ENCODE assay signal across 8 cellular contexts in the genomic region with DNA sequence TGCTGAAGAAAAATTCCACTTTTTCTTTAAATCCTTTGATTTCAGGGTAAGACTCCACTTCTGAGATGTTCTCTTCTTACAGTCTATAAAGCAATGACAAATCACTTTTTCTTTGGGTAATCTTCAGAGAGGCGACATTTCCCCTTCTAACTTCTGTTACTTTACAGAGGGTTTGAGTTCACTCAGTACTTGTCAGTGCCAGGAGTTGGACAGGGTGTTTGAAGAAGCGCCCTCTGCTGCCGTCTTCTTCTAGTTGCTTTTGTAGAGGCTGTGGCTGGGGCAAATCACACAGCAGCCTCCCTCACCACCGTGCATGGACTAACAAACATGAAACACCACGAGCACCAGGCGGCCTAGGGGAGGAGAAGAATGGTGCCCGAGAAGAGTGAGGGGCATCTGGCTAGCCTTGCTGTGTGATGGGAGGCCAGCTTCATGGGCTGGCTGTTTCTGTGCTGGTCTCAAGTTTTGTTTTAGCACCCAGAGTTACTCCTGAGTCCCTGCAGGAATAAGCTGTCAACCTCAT. TPM values are rescaled to one million over a fixed set of nuclear protein-coding genes. Genes with fewer than 3 reads are reported as not detected.
DNase-seq lines count a peak whose midpoint lies in the region; ATAC-seq and TF ChIP-seq lines count a peak whose summit lies in the region.

A gene with protein sequence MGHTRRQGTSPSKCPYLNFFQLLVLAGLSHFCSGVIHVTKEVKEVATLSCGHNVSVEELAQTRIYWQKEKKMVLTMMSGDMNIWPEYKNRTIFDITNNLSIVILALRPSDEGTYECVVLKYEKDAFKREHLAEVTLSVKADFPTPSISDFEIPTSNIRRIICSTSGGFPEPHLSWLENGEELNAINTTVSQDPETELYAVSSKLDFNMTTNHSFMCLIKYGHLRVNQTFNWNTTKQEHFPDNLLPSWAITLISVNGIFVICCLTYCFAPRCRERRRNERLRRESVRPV (minus strand): TSS at position 174 of the 523 bp plus-strand sequence. CDS start 1,886 bp downstream, outside the sequence.

- H3K27me3 Mint-ChIP-seq in CD14-positive monocyte (ENCODE audit: low read depth in 3 of 3), result peaks cover 0 to 2% (median 0%) of the 10 kb centered on the region in 3 donors

- H3K4me3 Mint-ChIP-seq in CD14-positive monocyte, result peak within 1 kb of the TSS; percentile 20 to 73

- ATAC-seq in GM18870 (IDR thresholded peaks at IDR 0.05; ENCODE audit: unreplicated experiment), result peak; percentile 37
- peak; percentile 59 for ATAC-seq in HG03025 (IDR thresholded peaks at IDR 0.05; ENCODE audit: low FRiP score, unreplicated experiment)

- peak; percentile 77 for DNase-seq in CD14-positive monocyte (ENCODE audit: low spot score)
- peak; percentile 44 for DNase-seq in NCI-H82 treated with DMSO at 0.1 percent for 48 hours (lab: John Stamatoyannopoulos, UW; ENCODE audit: unreplicated experiment)
- peak; percentile 75 for DNase-seq in activated CD8-positive, alpha-beta memory T cell treated with anti-CD3 and anti-CD28 coated beads for 24 hours
- DNase-seq in fibroblast of pulmonary artery (ENCODE audit: low read depth), result peak; percentile 65
- peak; percentile 58 for DNase-seq in renal cortical epithelial cell (ENCODE audit: low read depth)
- no peak for DNase-seq in NCI-H187 (lab: John Stamatoyannopoulos, UW)

- peaks cover 0 to 2% of the 10 kb centered on the region in 2 donors for H3K36me3 Mint-ChIP-seq in CD14-positive monocyte

- H3K27ac Mint-ChIP-seq in CD14-positive monocyte, result peak within 1 kb of the TSS; percentile 85 to 95 (median 90)

- no peaks in the 10 kb centered on the region for H3K9me3 Mint-ChIP-seq in CD14-positive monocyte

- peaks cover 56% of the 10 kb centered on the region for H3K4me1 Mint-ChIP-seq in CD14-positive monocyte

- no peak within 1 kb of the TSS for H3K4me3 ChIP-seq in fibroblast of pulmonary artery (replicated peaks; ENCODE audit: low read depth, low read length)

- intact Hi-C loops in CD14-positive monocyte (cut with micrococcal nuclease), result no loop called here

- TF ChIP-seq CTCF in CD14-positive monocyte (IDR thresholded peaks at IDR 0.05) (peak; percentile 66), fibroblast of pulmonary artery (IDR thresholded peaks at IDR 0.05; ENCODE audit: low read length, missing control alignments) (peak; percentile 56)

RNA-seq across cellular contexts. Expression of the gene that starts here (rescaled TPM):
- polyA plus RNA-seq in CD14-positive monocyte, result under 1 TPM; 0.47 TPM
- not detected in 2 replicates for total RNA-seq in renal cortical epithelial cell

Comparison
In these comparisons a context has a peak if more than half of its experiments do, and no peak if none do; other contexts are left out.
1. Peak in DNase-seq in CD14-positive monocyte; RNA of the gene not detected or under 1 TPM.
2. Peak in DNase-seq in renal cortical epithelial cell; RNA of the gene not detected or under 1 TPM.
3. DNase-seq: peak in NCI-H82 treated with DMSO at 0.1 percent for 48 hours (single experiment), activated CD8-positive, alpha-beta memory T cell treated with anti-CD3 and anti-CD28 coated beads for 24 hours (single experiment) and fibroblast of pulmonary artery (single experiment); none in NCI-H187 (0 of 2).